In the genomic region with DNA sequence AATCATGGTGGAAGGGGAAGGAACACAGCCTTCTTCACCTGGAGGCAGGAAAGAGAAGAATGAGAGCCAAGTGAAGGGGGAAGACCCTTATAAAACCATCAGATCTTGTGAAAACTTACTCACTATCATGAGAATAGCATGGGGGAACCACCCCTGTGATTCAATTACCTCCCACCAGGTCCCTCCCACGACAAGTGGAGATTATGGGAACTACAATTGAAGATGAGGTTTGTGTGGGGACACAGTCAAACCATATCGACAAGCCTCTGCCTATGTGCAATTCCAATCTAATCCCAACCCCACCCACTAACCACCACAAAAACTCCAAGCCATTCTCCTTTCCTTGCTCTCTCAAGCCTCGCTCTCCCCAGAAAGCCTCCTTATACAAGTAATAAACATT, we compare ENCODE assay signal across 20 cellular contexts.
DNase-seq lines count a peak whose midpoint lies in the region; FAIRE-seq and TF ChIP-seq lines count a peak whose summit lies in the region.
"Had no signal": no experiment of that assay in that cellular context is flagged by ENCODE, and none has a peak within 500 bp of the region (broad histone marks: within the 10 kb centered on the region; RNA-seq: fewer than 3 reads in every experiment).

No MANE protein-coding gene starts in this region.

- no peak overlapping the region for H3T11ph ChIP-seq in H9 (ENCODE audit: low read length)

- no peak overlapping the region for H2BK5ac ChIP-seq in H9 (ENCODE audit: insufficient read length, low read length)
- no peak overlapping the region for H2BK5ac ChIP-seq in H1 (ENCODE audit: low read depth, low read length)

- H3K9me3 ChIP-seq in BE2C (no peaks in the 10 kb centered on the region), H9 (ENCODE audit: control insufficient read depth, low read depth, low read length) (no peaks in the 10 kb centered on the region), H1 (ENCODE audit: insufficient read depth in 2 of 2, low read depth in 1 of 2, low read length in 1 of 2) (no peaks in the 10 kb centered on the region), Peyer's patch (no peaks in the 10 kb centered on the region)
- H3K9me3 ChIP-seq: HAP-1 had no signal

- H4K8ac ChIP-seq in H9 (replicated peaks; ENCODE audit: insufficient read length, low read depth, low read length), result no peak overlapping the region
- no peak overlapping the region for H4K8ac ChIP-seq in H1 (ENCODE audit: extremely low read depth, insufficient read depth, low read length)

- H3K9ac ChIP-seq in H9 (ENCODE audit: extremely low read depth, insufficient read length, low read length), result no peak overlapping the region
- H3K9ac ChIP-seq in H1 (replicated peaks in 1 of 4; ENCODE audit: extremely low read depth in 1 of 4, low read depth in 3 of 4, low read length in 3 of 4), result no peak overlapping the region
- H3K9ac ChIP-seq: GM23248 had no signal

- no peak overlapping the region for H3K23ac ChIP-seq in H9 (ENCODE audit: insufficient read length, low read depth, low read length)
- H3K23ac ChIP-seq in H1 (ENCODE audit: insufficient read length), result no peak overlapping the region

- H3K27ac Mint-ChIP-seq in H9, result no peak overlapping the region
- H3K27ac Mint-ChIP-seq: CD4-positive, alpha-beta T cell had no signal

- H3K9me3 Mint-ChIP-seq in H9, result no peaks in the 10 kb centered on the region
- H3K9me3 Mint-ChIP-seq: CD4-positive, alpha-beta T cell had no signal

- H4K5ac ChIP-seq in H9 (ENCODE audit: insufficient read length, low read depth, low read length), result no peak overlapping the region
- H4K5ac ChIP-seq in H1 (ENCODE audit: insufficient read length, low read depth, low read length), result no peak overlapping the region

- H2BK12ac ChIP-seq in H9 (ENCODE audit: insufficient read length, low read depth, low read length) (no peak overlapping the region), H1 (ENCODE audit: low read depth, low read length) (no peak overlapping the region)

- H3K56ac ChIP-seq in H9 (ENCODE audit: insufficient read length, low read depth, low read length) (no peak overlapping the region), H1 (replicated peaks; ENCODE audit: insufficient read length, low read depth, low read length) (no peak overlapping the region)

- H3K4me1 ChIP-seq in BE2C, result no peaks in the 10 kb centered on the region
- H3K4me1 ChIP-seq in H9 (ENCODE audit: insufficient read depth, low read length), result no peaks in the 10 kb centered on the region
- peaks cover 0 to 3% (median 0%) of the 10 kb centered on the region in 4 experiments; a peak in 1 of 7 replicates for H3K4me1 ChIP-seq in H1 (replicated peaks in 1 of 4; ENCODE audit: control insufficient read depth in 3 of 4, insufficient read depth in 4 of 4, low read length in 3 of 4)
- H3K4me1 ChIP-seq in Peyer's patch, result no peaks in the 10 kb centered on the region
- H3K4me1 ChIP-seq: HAP-1 had no signal

- no peak for FAIRE-seq in H1 (lab: Jason Lieb, UNC)
- FAIRE-seq: G401.6 had no signal

- H3K36me3 ChIP-seq in BE2C (no peaks in the 10 kb centered on the region), H1 (ENCODE audit: control insufficient read depth in 2 of 4, insufficient read depth in 4 of 4, low read length in 3 of 4) (no peaks in the 10 kb centered on the region), Peyer's patch (no peaks in the 10 kb centered on the region)
- H3K36me3 ChIP-seq: HAP-1 had no signal

- H3K27me3 ChIP-seq in BE2C (no peaks in the 10 kb centered on the region), H9 (ENCODE audit: insufficient read depth, low read length) (no peaks in the 10 kb centered on the region), H1 (replicated peaks in 1 of 4; ENCODE audit: control insufficient read depth in 3 of 4, extremely low read depth in 1 of 4, insufficient read depth in 3 of 4, low read length in 3 of 4) (no peaks in the 10 kb centered on the region), Peyer's patch (no peaks in the 10 kb centered on the region)

- no peaks in the 10 kb centered on the region for H3K79me1 ChIP-seq in H9 (ENCODE audit: insufficient read depth, low read depth, low read length, poor library complexity, severe bottlenecking)
- H3K79me1 ChIP-seq in H1 (ENCODE audit: low read depth, low read length), result no peaks in the 10 kb centered on the region

- H3K27ac ChIP-seq in H9 (ENCODE audit: insufficient read length, low read depth, low read length) (no peak overlapping the region), H1 (ENCODE audit: low read depth, low read length) (no peak overlapping the region), Peyer's patch (no peak overlapping the region)
- H3K27ac ChIP-seq: GM23248 had no signal

- H3K4me2 ChIP-seq in H9 (ENCODE audit: insufficient read depth, insufficient read length, low read length) (no peak overlapping the region), H1 (ENCODE audit: insufficient read depth in 1 of 2, low read depth in 2 of 2, low read length in 2 of 2) (no peak overlapping the region)

- no peaks in the 10 kb centered on the region for H3K23me2 ChIP-seq in H9 (ENCODE audit: insufficient read length, low read depth, low read length, poor library complexity, severe bottlenecking)
- H3K23me2 ChIP-seq in H1 (ENCODE audit: low read depth, low read length), result no peaks in the 10 kb centered on the region

- WGBS in H9 (ENCODE audit: extremely low coverage, insufficient read length, low lambda C conversion rate), result no CpG with 5 or more reads among the region's 3 CpGs
- 66% methylated on average over 3 of the region's 3 CpGs; no CpG with 5 or more reads in 1 of the 2 experiments for WGBS in H1 (ENCODE audit: extremely low coverage in 1 of 2, insufficient coverage in 1 of 2, insufficient read length in 1 of 2, insufficient replicate concordance in 2 of 2, low coverage in 1 of 2, low lambda C conversion rate in 2 of 2, missing lambda C conversion rate in 1 of 2), 2 experiments

- H2BK20ac ChIP-seq in H9 (ENCODE audit: low read depth, low read length, poor library complexity, severe bottlenecking), result no peak overlapping the region
- H2BK20ac ChIP-seq in H1 (ENCODE audit: low read length), result no peak overlapping the region

- TF ChIP-seq RAD21 in H1 (IDR thresholded peaks at IDR 0.05 in 1 of 2, conservative IDR thresholded peaks at IDR 0.05 in 1 of 2; ENCODE audit: low read depth in 2 of 2, low read length in 2 of 2), result 0 out of 4 replicates have a peak, but pooled peaks of 1 of the 2 experiments have one; percentile 3

- no peaks in the 10 kb centered on the region for H3K27me3 Mint-ChIP-seq in H9 (ENCODE audit: low read depth)

- H3K36me3 Mint-ChIP-seq in H9 (ENCODE audit: insufficient read depth in 1 of 3, low read depth in 3 of 3), result no peaks in the 10 kb centered on the region

- no peak overlapping the region for H3K4me3 Mint-ChIP-seq in H9
- H3K4me3 Mint-ChIP-seq: CD4-positive, alpha-beta T cell had no signal

- TF ChIP-seq CTCF in BE2C (IDR thresholded peaks at IDR 0.05; ENCODE audit: low read depth, low read length) (0 out of 2 replicates have a peak, but pooled peaks have one; percentile 2), H9 (conservative IDR thresholded peaks at IDR 0.05) (peak; percentile 24; the same call in 1 of the 3 replicates), H1 (IDR thresholded peaks at IDR 0.05; ENCODE audit: control extremely low read depth in 1 of 3, insufficient read depth in 1 of 3, low read depth in 1 of 3, low read length in 3 of 3) (no peak), Peyer's patch (IDR thresholded peaks at IDR 0.05) (no peak)

- H3K4me1 Mint-ChIP-seq in H9, result peaks cover 5 to 13% of the 10 kb centered on the region in 2 experiments; a peak in 3 of 4 replicates

- H2BK120ac ChIP-seq in H9 (ENCODE audit: low read depth, low read length, poor library complexity, severe bottlenecking), result no peak overlapping the region
- H2BK120ac ChIP-seq in H1 (replicated peaks; ENCODE audit: low read depth, low read length), result no peak overlapping the region

- no peak for TF ChIP-seq EP300 in H1 (IDR thresholded peaks at IDR 0.05; ENCODE audit: borderline replicate concordance in 1 of 2, low read depth in 2 of 2, low read length in 2 of 2)

- H4K91ac ChIP-seq in H9 (ENCODE audit: insufficient read length, low read depth, low read length) (no peak overlapping the region), H1 (replicated peaks; ENCODE audit: insufficient read length, low read length) (no peak overlapping the region)

- H3K79me2 ChIP-seq in H9 (ENCODE audit: insufficient read depth, low read length) (no peaks in the 10 kb centered on the region), H1 (ENCODE audit: control insufficient read depth in 1 of 2, insufficient read depth in 2 of 2, low read length in 2 of 2) (no peaks in the 10 kb centered on the region)

- H2AFZ ChIP-seq in H9 (ENCODE audit: low read length) (no peak overlapping the region), H1 (ENCODE audit: low read length) (0 out of 2 replicates have a peak overlapping the region, but pooled peaks have one; percentile 1)
- H2AFZ ChIP-seq: GM23248 had no signal

- H3K4me3 ChIP-seq in BE2C (ENCODE audit: low read depth, low read length), result no peak overlapping the region
- no peak overlapping the region for H3K4me3 ChIP-seq in H1 (ENCODE audit: extremely low read depth in 1 of 4, insufficient read depth in 2 of 4, low read depth in 3 of 4, low read length in 4 of 4)
- no peak overlapping the region for H3K4me3 ChIP-seq in Peyer's patch
- H3K4me3 ChIP-seq: GM23248, HAP-1 had no signal

- H3K14ac ChIP-seq in H9 (ENCODE audit: insufficient read depth, low read length) (no peak overlapping the region), H1 (ENCODE audit: insufficient read length) (no peak overlapping the region)

- H4K20me1 ChIP-seq in H9 (ENCODE audit: control insufficient read depth, insufficient read depth, insufficient read length) (no peaks in the 10 kb centered on the region), H1 (replicated peaks in 1 of 2; ENCODE audit: control insufficient read depth in 1 of 2, insufficient read depth in 2 of 2, low read length in 2 of 2) (no peaks in the 10 kb centered on the region)

- TF ChIP-seq POLR2A in H1 (IDR thresholded peaks at IDR 0.05; ENCODE audit: control extremely low read depth in 1 of 2, low read depth in 2 of 2, low read length in 2 of 2) (no peak), Peyer's patch (IDR thresholded peaks at IDR 0.05) (no peak)

- CTCF ChIA-PET in H1 (lab: Charles Lee; ENCODE audit: partially characterized antibody), result no interaction called here

- H3K18ac ChIP-seq in H9 (ENCODE audit: insufficient read length, low read depth, low read length) (no peak overlapping the region), H1 (ENCODE audit: extremely low read depth, low read length) (no peak overlapping the region)

- H2BK15ac ChIP-seq in H9 (ENCODE audit: low read depth, low read length) (no peak overlapping the region), H1 (ENCODE audit: low read length) (no peak overlapping the region)

- H2AK5ac ChIP-seq in H9 (ENCODE audit: insufficient read length, low read length) (no peak overlapping the region), H1 (ENCODE audit: low read depth, low read length) (no peak overlapping the region)

- POLR2A ChIA-PET in H1 (lab: Charles Lee; ENCODE audit: partially characterized antibody), result no interaction called here

- no peak overlapping the region for H3K4ac ChIP-seq in H9 (ENCODE audit: low read depth, low read length)
- no peak overlapping the region for H3K4ac ChIP-seq in H1 (replicated peaks; ENCODE audit: insufficient read length, low read depth, low read length)

- DNase-seq in NCI-H82 (lab: John Stamatoyannopoulos, UW) (peak; percentile 8), NCI-H82 treated with DMSO at 0.1 percent for 48 hours (lab: John Stamatoyannopoulos, UW; ENCODE audit: unreplicated experiment) (no peak), BE2C (no peak), H9 (no peak), H1 (ENCODE audit: low read depth in 1 of 2, low spot score in 2 of 2) (no peak), islet precursor cell (no peak), Peyer's patch (no peak)
- DNase-seq: 8988T; ACHN; C1 segment of cervical spinal cord; Calu3; CD4-positive, alpha-beta T cell; DMS 273 treated with DMSO at 0.1 percent for 48 hours; DMS79 treated with DMSO at 0.1 percent for 48 hours; EL; GM23248; IMR-90; KBM-7 had no signal

Comparison
In these comparisons a context has a peak if more than half of its experiments do, and no peak if none do; other contexts are left out.
1. CTCF ChIP-seq: peak in BE2C (single experiment) and H9 (single experiment); none in H1 (0 of 3) and Peyer's patch (0 of 6).